ENCODE assay signal across 1 cellular context in the genomic region with DNA sequence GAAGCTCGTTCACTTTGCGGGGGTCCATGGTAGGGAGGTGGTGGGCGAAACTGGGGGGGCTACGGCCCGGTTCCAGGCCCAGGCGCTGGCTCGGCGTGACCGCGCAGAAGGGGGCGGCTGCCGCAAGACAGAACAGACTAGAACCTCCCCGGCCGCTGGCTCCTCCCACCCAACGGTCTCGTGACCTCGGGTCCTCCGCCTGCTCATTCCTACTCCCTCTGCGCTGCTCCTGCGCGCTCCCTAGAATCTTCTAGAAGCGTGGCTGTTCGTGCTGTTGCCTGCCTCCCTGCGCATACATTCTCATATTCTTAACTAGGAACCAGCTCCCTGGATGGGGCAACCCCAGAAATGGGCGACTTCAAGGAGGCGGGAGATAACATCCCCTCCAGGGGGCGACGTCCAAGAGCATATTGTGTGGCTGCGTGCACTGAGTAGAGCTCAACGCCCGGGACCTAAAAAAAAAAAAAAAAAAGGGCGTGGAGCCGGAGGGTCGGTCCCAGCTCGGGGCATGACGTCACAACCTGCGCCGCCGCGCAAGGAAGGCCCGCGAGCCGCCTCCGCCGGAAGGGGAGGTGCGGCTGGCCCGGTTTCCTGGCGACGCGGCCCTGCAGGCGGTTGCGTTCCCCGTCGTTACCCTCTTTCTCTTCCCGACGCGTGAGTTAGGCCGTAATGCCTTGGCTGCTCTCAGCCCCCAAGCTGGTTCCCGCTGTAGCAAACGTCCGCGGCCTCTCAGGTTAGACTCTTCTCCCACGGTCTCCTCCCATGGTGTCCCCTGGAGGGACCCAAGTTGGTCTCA.
TF ChIP-seq lines count a peak whose summit lies in the region.

Gene ST13, minus strand, starts transcription at position 127 of the 796 bp plus-strand sequence. Its CDS starts 99 bp downstream, at position 28.
Gene XPNPEP3, plus strand, starts transcription at position 636 of the 796 bp plus-strand sequence. Its CDS starts 34 bp downstream, at position 670.

TF ChIP-seq in HepG2, 621 proteins besides CTCF, POLR2A, EP300 and RAD21 (continued from another document and continues in another):
- TF ChIP-seq, protein P1, sequence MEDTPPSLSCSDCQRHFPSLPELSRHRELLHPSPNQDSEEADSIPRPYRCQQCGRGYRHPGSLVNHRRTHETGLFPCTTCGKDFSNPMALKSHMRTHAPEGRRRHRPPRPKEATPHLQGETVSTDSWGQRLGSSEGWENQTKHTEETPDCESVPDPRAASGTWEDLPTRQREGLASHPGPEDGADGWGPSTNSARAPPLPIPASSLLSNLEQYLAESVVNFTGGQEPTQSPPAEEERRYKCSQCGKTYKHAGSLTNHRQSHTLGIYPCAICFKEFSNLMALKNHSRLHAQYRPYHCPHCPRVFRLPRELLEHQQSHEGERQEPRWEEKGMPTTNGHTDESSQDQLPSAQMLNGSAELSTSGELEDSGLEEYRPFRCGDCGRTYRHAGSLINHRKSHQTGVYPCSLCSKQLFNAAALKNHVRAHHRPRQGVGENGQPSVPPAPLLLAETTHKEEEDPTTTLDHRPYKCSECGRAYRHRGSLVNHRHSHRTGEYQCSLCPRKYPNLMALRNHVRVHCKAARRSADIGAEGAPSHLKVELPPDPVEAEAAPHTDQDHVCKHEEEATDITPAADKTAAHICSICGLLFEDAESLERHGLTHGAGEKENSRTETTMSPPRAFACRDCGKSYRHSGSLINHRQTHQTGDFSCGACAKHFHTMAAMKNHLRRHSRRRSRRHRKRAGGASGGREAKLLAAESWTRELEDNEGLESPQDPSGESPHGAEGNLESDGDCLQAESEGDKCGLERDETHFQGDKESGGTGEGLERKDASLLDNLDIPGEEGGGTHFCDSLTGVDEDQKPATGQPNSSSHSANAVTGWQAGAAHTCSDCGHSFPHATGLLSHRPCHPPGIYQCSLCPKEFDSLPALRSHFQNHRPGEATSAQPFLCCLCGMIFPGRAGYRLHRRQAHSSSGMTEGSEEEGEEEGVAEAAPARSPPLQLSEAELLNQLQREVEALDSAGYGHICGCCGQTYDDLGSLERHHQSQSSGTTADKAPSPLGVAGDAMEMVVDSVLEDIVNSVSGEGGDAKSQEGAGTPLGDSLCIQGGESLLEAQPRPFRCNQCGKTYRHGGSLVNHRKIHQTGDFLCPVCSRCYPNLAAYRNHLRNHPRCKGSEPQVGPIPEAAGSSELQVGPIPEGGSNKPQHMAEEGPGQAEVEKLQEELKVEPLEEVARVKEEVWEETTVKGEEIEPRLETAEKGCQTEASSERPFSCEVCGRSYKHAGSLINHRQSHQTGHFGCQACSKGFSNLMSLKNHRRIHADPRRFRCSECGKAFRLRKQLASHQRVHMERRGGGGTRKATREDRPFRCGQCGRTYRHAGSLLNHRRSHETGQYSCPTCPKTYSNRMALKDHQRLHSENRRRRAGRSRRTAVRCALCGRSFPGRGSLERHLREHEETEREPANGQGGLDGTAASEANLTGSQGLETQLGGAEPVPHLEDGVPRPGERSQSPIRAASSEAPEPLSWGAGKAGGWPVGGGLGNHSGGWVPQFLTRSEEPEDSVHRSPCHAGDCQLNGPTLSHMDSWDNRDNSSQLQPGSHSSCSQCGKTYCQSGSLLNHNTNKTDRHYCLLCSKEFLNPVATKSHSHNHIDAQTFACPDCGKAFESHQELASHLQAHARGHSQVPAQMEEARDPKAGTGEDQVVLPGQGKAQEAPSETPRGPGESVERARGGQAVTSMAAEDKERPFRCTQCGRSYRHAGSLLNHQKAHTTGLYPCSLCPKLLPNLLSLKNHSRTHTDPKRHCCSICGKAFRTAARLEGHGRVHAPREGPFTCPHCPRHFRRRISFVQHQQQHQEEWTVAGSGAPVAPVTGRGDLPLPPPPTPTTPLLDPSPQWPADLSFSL (CRISPR knock-in tag; IDR thresholded peaks at IDR 0.05): no peak
- TF ChIP-seq MED1 (CRISPR knock-in tag; IDR thresholded peaks at IDR 0.05): peak; percentile 61
- TF ChIP-seq TEF (CRISPR knock-in tag; IDR thresholded peaks at IDR 0.05): no peak
- TF ChIP-seq CREB1 (IDR thresholded peaks at IDR 0.05): peak; percentile 100
- TF ChIP-seq CREB1 (CRISPR knock-in tag; IDR thresholded peaks at IDR 0.05): peak; percentile 98
- peak; percentile 69 for TF ChIP-seq ZNF883 (CRISPR knock-in tag; IDR thresholded peaks at IDR 0.05; ENCODE audit: not compliant biosample characterization)
- TF ChIP-seq SNAPC4 (CRISPR knock-in tag; IDR thresholded peaks at IDR 0.05): peak; percentile 23; the same call in 1 of the 2 replicates
- peak; percentile 100 for TF ChIP-seq ZNF335 (CRISPR knock-in tag; IDR thresholded peaks at IDR 0.05)
- no peak for TF ChIP-seq ZNF496 (CRISPR knock-in tag; IDR thresholded peaks at IDR 0.05; ENCODE audit: insufficient replicate concordance)
- TF ChIP-seq ZC3H13 (CRISPR knock-in tag; IDR thresholded peaks at IDR 0.05): peak; percentile 75; the same call in 1 of the 2 replicates
- TF ChIP-seq PITX1 (CRISPR knock-in tag; IDR thresholded peaks at IDR 0.05): peak; percentile 30; the same call in 1 of the 2 replicates
- TF ChIP-seq, protein P2, sequence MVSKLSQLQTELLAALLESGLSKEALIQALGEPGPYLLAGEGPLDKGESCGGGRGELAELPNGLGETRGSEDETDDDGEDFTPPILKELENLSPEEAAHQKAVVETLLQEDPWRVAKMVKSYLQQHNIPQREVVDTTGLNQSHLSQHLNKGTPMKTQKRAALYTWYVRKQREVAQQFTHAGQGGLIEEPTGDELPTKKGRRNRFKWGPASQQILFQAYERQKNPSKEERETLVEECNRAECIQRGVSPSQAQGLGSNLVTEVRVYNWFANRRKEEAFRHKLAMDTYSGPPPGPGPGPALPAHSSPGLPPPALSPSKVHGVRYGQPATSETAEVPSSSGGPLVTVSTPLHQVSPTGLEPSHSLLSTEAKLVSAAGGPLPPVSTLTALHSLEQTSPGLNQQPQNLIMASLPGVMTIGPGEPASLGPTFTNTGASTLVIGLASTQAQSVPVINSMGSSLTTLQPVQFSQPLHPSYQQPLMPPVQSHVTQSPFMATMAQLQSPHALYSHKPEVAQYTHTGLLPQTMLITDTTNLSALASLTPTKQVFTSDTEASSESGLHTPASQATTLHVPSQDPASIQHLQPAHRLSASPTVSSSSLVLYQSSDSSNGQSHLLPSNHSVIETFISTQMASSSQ (IDR thresholded peaks at IDR 0.05; ENCODE audit: low read depth): no peak
- TF ChIP-seq, protein P2 (CRISPR knock-in tag; IDR thresholded peaks at IDR 0.05; ENCODE audit: borderline replicate concordance): no peak; the same call in 1 of the 2 replicates
- TF ChIP-seq, protein P3, sequence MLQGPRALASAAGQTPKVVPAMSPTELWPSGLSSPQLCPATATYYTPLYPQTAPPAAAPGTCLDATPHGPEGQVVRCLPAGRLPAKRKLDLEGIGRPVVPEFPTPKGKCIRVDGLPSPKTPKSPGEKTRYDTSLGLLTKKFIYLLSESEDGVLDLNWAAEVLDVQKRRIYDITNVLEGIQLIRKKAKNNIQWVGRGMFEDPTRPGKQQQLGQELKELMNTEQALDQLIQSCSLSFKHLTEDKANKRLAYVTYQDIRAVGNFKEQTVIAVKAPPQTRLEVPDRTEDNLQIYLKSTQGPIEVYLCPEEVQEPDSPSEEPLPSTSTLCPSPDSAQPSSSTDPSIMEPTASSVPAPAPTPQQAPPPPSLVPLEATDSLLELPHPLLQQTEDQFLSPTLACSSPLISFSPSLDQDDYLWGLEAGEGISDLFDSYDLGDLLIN (CRISPR knock-in tag; IDR thresholded peaks at IDR 0.05; ENCODE audit: borderline replicate concordance): peak; percentile 35; the same call in 1 of the 2 replicates
- TF ChIP-seq, protein P4, sequence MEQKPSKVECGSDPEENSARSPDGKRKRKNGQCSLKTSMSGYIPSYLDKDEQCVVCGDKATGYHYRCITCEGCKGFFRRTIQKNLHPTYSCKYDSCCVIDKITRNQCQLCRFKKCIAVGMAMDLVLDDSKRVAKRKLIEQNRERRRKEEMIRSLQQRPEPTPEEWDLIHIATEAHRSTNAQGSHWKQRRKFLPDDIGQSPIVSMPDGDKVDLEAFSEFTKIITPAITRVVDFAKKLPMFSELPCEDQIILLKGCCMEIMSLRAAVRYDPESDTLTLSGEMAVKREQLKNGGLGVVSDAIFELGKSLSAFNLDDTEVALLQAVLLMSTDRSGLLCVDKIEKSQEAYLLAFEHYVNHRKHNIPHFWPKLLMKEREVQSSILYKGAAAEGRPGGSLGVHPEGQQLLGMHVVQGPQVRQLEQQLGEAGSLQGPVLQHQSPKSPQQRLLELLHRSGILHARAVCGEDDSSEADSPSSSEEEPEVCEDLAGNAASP (CRISPR knock-in tag; IDR thresholded peaks at IDR 0.05; ENCODE audit: borderline replicate concordance): 0 out of 2 replicates have a peak, but pooled peaks have one; percentile 12
- peak; percentile 80; the same call in 1 of the 2 replicates for TF ChIP-seq MEF2D (CRISPR knock-in tag; IDR thresholded peaks at IDR 0.05)
- TF ChIP-seq HCFC1 (IDR thresholded peaks at IDR 0.05; ENCODE audit: low read depth, low read length): peak; percentile 64
- TF ChIP-seq MBD4 (IDR thresholded peaks at IDR 0.05; ENCODE audit: borderline replicate concordance, low read length): no peak
- no peak for TF ChIP-seq RARG (CRISPR knock-in tag; IDR thresholded peaks at IDR 0.05; ENCODE audit: low read depth)
- peak; percentile 69 for TF ChIP-seq KLF9 (CRISPR knock-in tag; IDR thresholded peaks at IDR 0.05; ENCODE audit: low read depth)
- no peak for TF ChIP-seq EHMT2 (IDR thresholded peaks at IDR 0.05; ENCODE audit: borderline replicate concordance, low read depth, low read length)
- TF ChIP-seq ZNF224 (CRISPR knock-in tag; IDR thresholded peaks at IDR 0.05): no peak; the same call in 1 of the 2 replicates
- TF ChIP-seq FOSL1 (CRISPR knock-in tag; IDR thresholded peaks at IDR 0.05; ENCODE audit: borderline replicate concordance): no peak
- TF ChIP-seq, protein P5, sequence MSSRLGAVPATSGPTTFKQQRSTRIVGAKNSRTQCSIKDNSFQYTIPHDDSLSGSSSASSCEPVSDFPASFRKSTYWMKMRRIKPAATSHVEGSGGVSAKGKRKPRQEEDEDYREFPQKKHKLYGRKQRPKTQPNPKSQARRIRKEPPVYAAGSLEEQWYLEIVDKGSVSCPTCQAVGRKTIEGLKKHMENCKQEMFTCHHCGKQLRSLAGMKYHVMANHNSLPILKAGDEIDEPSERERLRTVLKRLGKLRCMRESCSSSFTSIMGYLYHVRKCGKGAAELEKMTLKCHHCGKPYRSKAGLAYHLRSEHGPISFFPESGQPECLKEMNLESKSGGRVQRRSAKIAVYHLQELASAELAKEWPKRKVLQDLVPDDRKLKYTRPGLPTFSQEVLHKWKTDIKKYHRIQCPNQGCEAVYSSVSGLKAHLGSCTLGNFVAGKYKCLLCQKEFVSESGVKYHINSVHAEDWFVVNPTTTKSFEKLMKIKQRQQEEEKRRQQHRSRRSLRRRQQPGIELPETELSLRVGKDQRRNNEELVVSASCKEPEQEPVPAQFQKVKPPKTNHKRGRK (CRISPR knock-in tag; IDR thresholded peaks at IDR 0.05): no peak
- TF ChIP-seq TBX2 (CRISPR knock-in tag; IDR thresholded peaks at IDR 0.05; ENCODE audit: borderline replicate concordance): peak; percentile 68; the same call in 1 of the 2 replicates
- 0 out of 2 replicates have a peak, but pooled peaks have one; percentile 45 for TF ChIP-seq ZKSCAN1 (IDR thresholded peaks at IDR 0.05; ENCODE audit: low read length)
- TF ChIP-seq PHB2 (IDR thresholded peaks at IDR 0.05; ENCODE audit: partially characterized antibody): no peak
